ENCODE assay signal across 1 cellular context in genomic region chr1:183023601-183024351, GRCh38.
TF ChIP-seq lines count a peak whose summit lies in the region.

No MANE protein-coding gene starts in this region.

TF ChIP-seq in H1, 55 proteins besides CTCF, POLR2A, EP300 and RAD21 (continued from another document):
- TF ChIP-seq E2F6 (IDR thresholded peaks at IDR 0.05): peak; percentile 48; the same call in 1 of the 2 replicates
- TF ChIP-seq KDM4A (IDR thresholded peaks at IDR 0.05; ENCODE audit: low read depth, low read length, severe bottlenecking): peak; percentile 90
- TF ChIP-seq TEAD4 (IDR thresholded peaks at IDR 0.05; ENCODE audit: low read depth, low read length): no peak
- no peak for TF ChIP-seq JUN (IDR thresholded peaks at IDR 0.05; ENCODE audit: low read depth, low read length)
- TF ChIP-seq TAF1 (IDR thresholded peaks at IDR 0.05; ENCODE audit: low read depth, low read length): peak; percentile 38; the same call in 1 of the 2 replicates
- TF ChIP-seq EZH2 (IDR thresholded peaks at IDR 0.05; ENCODE audit: low read depth, low read length, severe bottlenecking): peak; percentile 17
- 0 out of 2 replicates have a peak, but pooled peaks have one; percentile 59 for TF ChIP-seq RBBP5 (IDR thresholded peaks at IDR 0.05; ENCODE audit: borderline replicate concordance, low read depth, low read length)
- TF ChIP-seq RFX5 (IDR thresholded peaks at IDR 0.05; ENCODE audit: borderline replicate concordance, low read depth, low read length): no peak
- no peak for TF ChIP-seq SP4 (IDR thresholded peaks at IDR 0.05; ENCODE audit: low read length)
- TF ChIP-seq HDAC2 (IDR thresholded peaks at IDR 0.05; ENCODE audit: borderline replicate concordance in 1 of 2, low read depth in 2 of 2, low read length in 2 of 2): peak in 1 of 2 experiments; percentile 90; a peak in 1 of 4 replicates
- peak; percentile 44; the same call in 1 of the 2 replicates for TF ChIP-seq GABPA (IDR thresholded peaks at IDR 0.05; ENCODE audit: borderline replicate concordance, insufficient read depth, low read length)
- TF ChIP-seq FOSL1 (IDR thresholded peaks at IDR 0.05; ENCODE audit: insufficient read depth, low read depth, low read length): no peak
- TF ChIP-seq SAP30 (IDR thresholded peaks at IDR 0.05; ENCODE audit: insufficient read depth, insufficient replicate concordance, low read length): peak; percentile 80
- peak; percentile 36; the same call in 1 of the 2 replicates for TF ChIP-seq PHF8 (conservative IDR thresholded peaks at IDR 0.05; ENCODE audit: low read depth, low read length)
- 0 out of 2 replicates have a peak, but pooled peaks have one; percentile 37 for TF ChIP-seq CREB1 (IDR thresholded peaks at IDR 0.05)
- TF ChIP-seq TBP (IDR thresholded peaks at IDR 0.05; ENCODE audit: low read depth, low read length): peak; percentile 91
- peak; percentile 93 for TF ChIP-seq MAX (IDR thresholded peaks at IDR 0.05)
- no peak for TF ChIP-seq JUND (IDR thresholded peaks at IDR 0.05; ENCODE audit: low read length)
- peak; percentile 57; the same call in 1 of the 2 replicates for TF ChIP-seq POLR2AphosphoS5 (IDR thresholded peaks at IDR 0.05; ENCODE audit: low read depth, low read length)
- TF ChIP-seq ZNF274 (IDR thresholded peaks at IDR 0.05; ENCODE audit: borderline replicate concordance, extremely low read depth, low read length): no peak
- no peak for TF ChIP-seq SUZ12 (IDR thresholded peaks at IDR 0.05; ENCODE audit: low read length)
